ENCODE assay signal across 2 cellular contexts in genomic region chr7:1100386-1100785, GRCh38.
TF ChIP-seq lines count a peak whose summit lies in the region.

No MANE protein-coding gene starts in this region.

TF ChIP-seq in IMR-90, 13 proteins besides CTCF, POLR2A, EP300 and RAD21:
- TF ChIP-seq RCOR1 (IDR thresholded peaks at IDR 0.05; ENCODE audit: insufficient replicate concordance, low read length) = no peak
- peak; percentile 38; the same call in 1 of the 2 replicates for TF ChIP-seq USF2 (IDR thresholded peaks at IDR 0.05; ENCODE audit: low read depth, low read length)
TF ChIP-seq in IMR-90: peak in this region for 1.

TF ChIP-seq in WTC11, 78 proteins besides CTCF, POLR2A, EP300 and RAD21:
- TF ChIP-seq CDX4 (CRISPR knock-in tag; IDR thresholded peaks at IDR 0.05; ENCODE audit: borderline replicate concordance) (no peak), USF2 (CRISPR knock-in tag; IDR thresholded peaks at IDR 0.05) (peak; percentile 41; the same call in 1 of the 2 replicates), ZNF317 (CRISPR knock-in tag; IDR thresholded peaks at IDR 0.05; ENCODE audit: borderline replicate concordance, low read depth) (no peak), ZNF219 (CRISPR knock-in tag; IDR thresholded peaks at IDR 0.05; ENCODE audit: borderline replicate concordance) (no peak), TCF7 (CRISPR knock-in tag; IDR thresholded peaks at IDR 0.05; ENCODE audit: low read depth) (no peak)
